14 cellular contexts compared by ENCODE assay signal in genomic region chr11:22778642-22779041, GRCh38. TPM values are rescaled to one million over a fixed set of nuclear protein-coding genes. Genes with fewer than 3 reads are reported as not detected.
A peak's percentile ranks its signal among the peaks of the same experiment; 100 is the strongest.
DNase-seq lines count a peak whose midpoint lies in the region; ATAC-seq and TF ChIP-seq lines count a peak whose summit lies in the region.
"Had no signal": no experiment of that assay in that cellular context is flagged by ENCODE, and none has a peak within 500 bp of the region (broad histone marks: within the 10 kb centered on the region; RNA-seq: fewer than 3 reads in every experiment).

No MANE protein-coding gene starts in this region.

- H3K27me3 ChIP-seq in liver (ENCODE audit: control insufficient read depth in 4 of 4, insufficient read depth in 4 of 4, low read length in 3 of 4) = no peaks in the 10 kb centered on the region
- H3K27me3 ChIP-seq: tibial nerve had no signal

- DNase-seq in DMS79 treated with DMSO at 0.1 percent for 48 hours (lab: John Stamatoyannopoulos, UW) (peak; percentile 74), M059J (ENCODE audit: low read depth) (peak; percentile 5), SW480 (ENCODE audit: low spot score) (peak; percentile 20), COLO668 (lab: John Stamatoyannopoulos, UW; ENCODE audit: unreplicated experiment) (no peak), activated gamma-delta T cell (lab: John Stamatoyannopoulos, UW) (no peak)
- DNase-seq in activated CD8-positive, alpha-beta memory T cell treated with anti-CD3 and anti-CD28 coated beads, Interleukin-2, amount 50 U/mL, for 4 hours = no peak
- DNase-seq: activated CD4-positive, alpha-beta memory T cell treated with anti-CD3 and anti-CD28 coated beads, Interleukin-2, amount 10 ng/mL, durations not matched to agents 7 days and 5 days; activated naive CD8-positive, alpha-beta T cell treated with anti-CD3 and anti-CD28 coated beads, Interleukin-2, amount 50 U/mL, for 24 hours; CD4-positive, alpha-beta T cell; NCI-H1436 treated with DMSO at 0.1 percent for 48 hours; right cardiac atrium had no signal

- no peak for ATAC-seq in HG03135 (IDR thresholded peaks at IDR 0.05; ENCODE audit: unreplicated experiment)
- ATAC-seq: activated naive CD8-positive, alpha-beta T cell treated with anti-CD3 and anti-CD28 coated beads, Interleukin-2, amount 50 U/mL, for 24 hours; right cardiac atrium had no signal

- H3K9ac ChIP-seq in liver (ENCODE audit: low read depth in 1 of 2, low read length in 2 of 2) = no peak overlapping the region

- H3K4me1 ChIP-seq in liver (ENCODE audit: control insufficient read depth in 4 of 4, insufficient read depth in 4 of 4, low read length in 3 of 4) = peaks cover 3 to 13% (median 5%) of the 10 kb centered on the region in 4 donors

- peak; percentile 55 for TF ChIP-seq RAD21 in liver (IDR thresholded peaks at IDR 0.05)

- peak; percentile 8 for TF ChIP-seq CTCF in liver (IDR thresholded peaks at IDR 0.05; ENCODE audit: low read depth, low read length, missing input control)

- H3K27ac ChIP-seq in liver (ENCODE audit: low read depth in 1 of 2, low read length in 2 of 2) = no peak overlapping the region

- H3K4me3 ChIP-seq in liver (ENCODE audit: low read depth in 1 of 3, low read length in 3 of 3) = no peak overlapping the region
- H3K4me3 ChIP-seq: tibial nerve had no signal

- H3K36me3 ChIP-seq in liver (ENCODE audit: control insufficient read depth in 4 of 4, insufficient read depth in 3 of 4, low read depth in 1 of 4, low read length in 3 of 4) = no peaks in the 10 kb centered on the region
- H3K36me3 ChIP-seq: tibial nerve had no signal

- no peaks in the 10 kb centered on the region for H3K9me3 ChIP-seq in liver (ENCODE audit: control insufficient read depth in 4 of 4, low read length in 3 of 4)

TF ChIP-seq in liver, 16 proteins besides CTCF, POLR2A, EP300 and RAD21:
- no peak for TF ChIP-seq GABPA (IDR thresholded peaks at IDR 0.05 in 1 of 2, conservative IDR thresholded peaks at IDR 0.05 in 1 of 2)
- TF ChIP-seq REST (IDR thresholded peaks at IDR 0.05) = no peak
- no peak for TF ChIP-seq HNF4A (conservative IDR thresholded peaks at IDR 0.05)
- TF ChIP-seq HNF4G (IDR thresholded peaks at IDR 0.05) = no peak
- TF ChIP-seq RXRA (IDR thresholded peaks at IDR 0.05) = no peak
- no peak for TF ChIP-seq EGR1 (IDR thresholded peaks at IDR 0.05; ENCODE audit: low read depth in 2 of 2)
- TF ChIP-seq SP1 (IDR thresholded peaks at IDR 0.05) = no peak
- TF ChIP-seq ZBTB33 (IDR thresholded peaks at IDR 0.05) = no peak
- no peak for TF ChIP-seq FOXA1 (IDR thresholded peaks at IDR 0.05)
- no peak for TF ChIP-seq MAX (IDR thresholded peaks at IDR 0.05)
- TF ChIP-seq TAF1 (conservative IDR thresholded peaks at IDR 0.05) = no peak
- no peak for TF ChIP-seq FOXA2 (IDR thresholded peaks at IDR 0.05)
- no peak for TF ChIP-seq ATF3 (IDR thresholded peaks at IDR 0.05)
- no peak for TF ChIP-seq YY1 (IDR thresholded peaks at IDR 0.05)
- no peak for TF ChIP-seq JUND (IDR thresholded peaks at IDR 0.05)

RNA-seq across cellular contexts. Expression of gene SVIP, which starts 51.0 kb away (rescaled TPM):
- total RNA-seq in M059J (2014; rRNA removed; shearing (Covaris generic)) = 3.9 and 4.9 TPM in 2 replicates
- total RNA-seq in liver = 1 to 10 TPM; 2.7 to 7.2 TPM
- polyA plus RNA-seq in liver = 1 to 10 TPM; 3.1 to 6.6 TPM

Comparison
In these comparisons a context has a peak if more than half of its experiments do, and no peak if none do; other contexts are left out.
1. DNase-seq: peak in DMS79 treated with DMSO at 0.1 percent for 48 hours (single experiment), M059J (single experiment) and SW480 (single experiment); none in COLO668 (single experiment), activated gamma-delta T cell (single experiment) and activated CD8-positive, alpha-beta memory T cell treated with anti-CD3 and anti-CD28 coated beads, Interleukin-2, amount 50 U/mL, for 4 hours (single experiment).